Comparison of ENCODE assay signal across 8 cellular contexts in the genomic region with DNA sequence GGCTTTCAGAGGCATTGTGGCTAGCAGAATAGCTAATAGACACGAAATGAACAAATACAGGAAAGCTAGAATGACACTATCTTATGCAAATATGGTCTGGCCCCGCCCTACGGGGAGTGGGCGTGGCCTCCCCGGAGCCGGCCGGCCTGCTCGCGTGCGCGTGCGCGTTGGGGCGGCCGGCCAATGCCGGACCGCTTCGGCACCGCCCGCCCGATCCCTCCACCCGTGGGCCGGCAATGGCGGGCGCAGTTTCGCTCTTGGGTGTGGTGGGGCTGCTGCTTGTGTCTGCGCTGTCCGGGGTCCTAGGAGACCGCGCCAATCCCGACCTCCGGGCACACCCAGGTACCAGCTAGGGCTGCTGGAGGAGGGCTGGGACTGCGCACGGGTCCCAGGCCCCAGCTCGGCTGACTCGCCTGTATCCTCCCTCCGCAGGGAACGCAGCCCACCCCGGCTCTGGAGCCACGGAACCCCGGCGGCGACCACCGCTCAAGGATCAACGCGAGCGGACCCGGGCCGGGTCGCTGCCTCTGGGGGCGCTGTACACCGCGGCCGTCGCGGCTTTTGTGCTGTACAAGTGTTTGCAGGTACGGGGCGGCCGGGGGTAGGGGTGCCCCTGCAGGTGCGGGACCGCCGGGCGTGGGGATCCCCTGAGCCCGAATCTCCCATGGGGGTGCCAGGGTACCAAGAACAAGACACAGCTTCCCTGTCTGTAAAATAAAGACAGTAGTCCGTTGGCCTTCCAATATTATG. TPM values are rescaled to one million over a fixed set of nuclear protein-coding genes. Genes with fewer than 3 reads are reported as not detected.
DNase-seq lines count a peak whose midpoint lies in the region; ATAC-seq, FAIRE-seq and TF ChIP-seq lines count a peak whose summit lies in the region.

A gene with protein sequence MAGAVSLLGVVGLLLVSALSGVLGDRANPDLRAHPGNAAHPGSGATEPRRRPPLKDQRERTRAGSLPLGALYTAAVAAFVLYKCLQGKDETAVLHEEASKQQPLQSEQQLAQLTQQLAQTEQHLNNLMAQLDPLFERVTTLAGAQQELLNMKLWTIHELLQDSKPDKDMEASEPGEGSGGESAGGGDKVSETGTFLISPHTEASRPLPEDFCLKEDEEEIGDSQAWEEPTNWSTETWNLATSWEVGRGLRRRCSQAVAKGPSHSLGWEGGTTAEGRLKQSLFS (plus strand): TSS at position 149 of the 750 bp plus-strand sequence. CDS start 88 bp downstream, at position 237.

- H3K36me3 ChIP-seq in psoas muscle (ENCODE audit: insufficient read depth in 1 of 2, low read depth in 1 of 2) = peaks cover 0 to 18% of the 10 kb centered on the region in 2 donors

- H3K9me3 ChIP-seq in psoas muscle = no peaks in the 10 kb centered on the region

- H3K4me3 Mint-ChIP-seq in T-helper 1 cell treated with Interleukin-12 subunit alpha and Interleukin-12 subunit beta and Interleukin-4 antibody, amounts not matched to agents 30 μg/mL and 1 μg/mL, for 36 hours = peak within 1 kb of the TSS; percentile 90

- peak; percentile 65 for TF ChIP-seq CTCF in GM13976 (IDR thresholded peaks at IDR 0.05; ENCODE audit: borderline replicate concordance, control extremely low read depth, extremely low read depth, insufficient read depth, missing control alignments)
- peak; percentile 68 for TF ChIP-seq CTCF in psoas muscle (IDR thresholded peaks at IDR 0.05)

- peaks cover 60% of the 10 kb centered on the region for H3K4me1 Mint-ChIP-seq in T-helper 1 cell treated with Interleukin-12 subunit alpha and Interleukin-12 subunit beta and Interleukin-4 antibody, amounts not matched to agents 30 μg/mL and 1 μg/mL, for 36 hours (ENCODE audit: low read depth)

- H3K27me3 Mint-ChIP-seq in T-helper 1 cell treated with Interleukin-12 subunit alpha and Interleukin-12 subunit beta and Interleukin-4 antibody, amounts not matched to agents 30 μg/mL and 1 μg/mL, for 36 hours (ENCODE audit: low read depth) = peaks cover 4% of the 10 kb centered on the region

- peaks cover 26% of the 10 kb centered on the region for H3K4me1 ChIP-seq in psoas muscle

- intact Hi-C loops in left cardiac atrium (cut with DNase I) (no loop called here), psoas muscle (cut with DNase I) (loop anchor here (2.0 kb wide), 1 partner anchor 72 kb away; no protein-coding TSS in a partner anchor)

- peak within 1 kb of the TSS; percentile 100 for H3K27ac Mint-ChIP-seq in T-helper 1 cell treated with Interleukin-12 subunit alpha and Interleukin-12 subunit beta and Interleukin-4 antibody, amounts not matched to agents 30 μg/mL and 1 μg/mL, for 36 hours

- DNase-seq in GM13976 (ENCODE audit: low spot score) (peak; percentile 97), NCI-H1417 (lab: John Stamatoyannopoulos, UW) (peak; percentile 76 to 95 (median 82)), amniotic epithelial cell (ENCODE audit: low read depth) (peak; percentile 59), left cardiac atrium (peak; percentile 90), psoas muscle (peak; percentile 87 to 93), urothelium cell line (ENCODE audit: low spot score) (peak; percentile 97)

- no peaks in the 10 kb centered on the region for H3K27me3 ChIP-seq in psoas muscle (ENCODE audit: insufficient read depth in 3 of 3, low read length in 2 of 3)

- WGBS in psoas muscle, 3 donors = 0 to 1% (median 1%) methylated on average over 61 to 65 of the region's 65 CpGs

- in situ Hi-C loops in GM13976 (cut with MboI; ENCODE audit: low sequenced_read_pairs, unreplicated experiment) = no loop called here

- H3K4me3 ChIP-seq in psoas muscle = peak within 1 kb of the TSS; percentile 89

- FAIRE-seq in urothelium cell line (lab: Jason Lieb, UNC) = peak; percentile 75

- H3K27ac ChIP-seq in psoas muscle = peak within 1 kb of the TSS; percentile 100

- H3K9me3 Mint-ChIP-seq in T-helper 1 cell treated with Interleukin-12 subunit alpha and Interleukin-12 subunit beta and Interleukin-4 antibody, amounts not matched to agents 30 μg/mL and 1 μg/mL, for 36 hours = no peaks in the 10 kb centered on the region

- ATAC-seq in HG02763 (IDR thresholded peaks at IDR 0.05; ENCODE audit: unreplicated experiment) = peak; percentile 60
- peak; percentile 82 to 83 for ATAC-seq in left cardiac atrium
- peak; percentile 79 to 83 (median 81) for ATAC-seq in psoas muscle

- H3K36me3 Mint-ChIP-seq in T-helper 1 cell treated with Interleukin-12 subunit alpha and Interleukin-12 subunit beta and Interleukin-4 antibody, amounts not matched to agents 30 μg/mL and 1 μg/mL, for 36 hours (ENCODE audit: low read depth) = peaks cover 29% of the 10 kb centered on the region

RNA-seq across cellular contexts. Expression of the gene that starts here (rescaled TPM):
- total RNA-seq in left cardiac atrium (10 to 100 TPM; 52.3 to 70.9 TPM), psoas muscle (10 to 100 TPM; 15.4 to 39.4 (median 27.5) TPM)
- 10 to 100 TPM; 21.5 to 49.4 (median 36.3) TPM for polyA plus RNA-seq in psoas muscle

Comparison
In these comparisons a context has a peak if more than half of its experiments do, and no peak if none do; other contexts are left out.
1. Peak in every context shown above with its lines: DNase-seq, ATAC-seq, H3K4me3 ChIP-seq and H3K27ac ChIP-seq.
2. intact Hi-C loops: an anchor here in psoas muscle (2.0 kb wide); none called in left cardiac atrium.